12 cellular contexts compared by ENCODE assay signal in genomic region chr2:189393440-189394111, GRCh38. TPM values are rescaled to one million over a fixed set of nuclear protein-coding genes. Genes with fewer than 3 reads are reported as not detected.
DNase-seq lines count a peak whose midpoint lies in the region; ATAC-seq and TF ChIP-seq lines count a peak whose summit lies in the region.
"Had no signal": no experiment of that assay in that cellular context is flagged by ENCODE, and none has a peak within 500 bp of the region (broad histone marks: within the 10 kb centered on the region; RNA-seq: fewer than 3 reads in every experiment).

No MANE protein-coding gene starts in this region.

- H3K4me2 ChIP-seq in IMR-90 (ENCODE audit: low read depth, low read length) = peak overlapping the region; percentile 97

- H2AK9ac ChIP-seq in IMR-90 (replicated peaks; ENCODE audit: low read depth, low read length, poor library complexity) = no peak overlapping the region

- BruUV-seq in IMR-90 (replicated peaks; lab: Mats Ljungman, UMichigan) = no TSS peak

- H2AK5ac ChIP-seq in IMR-90 (ENCODE audit: low read depth, low read length) = peak overlapping the region; percentile 82; the same call in 1 of the 2 replicates

- peak overlapping the region; percentile 94 for H2BK120ac ChIP-seq in IMR-90 (ENCODE audit: low read depth, low read length)

- peaks cover 6% of the 10 kb centered on the region for H3K4me1 ChIP-seq in IMR-90 (ENCODE audit: control insufficient read depth, insufficient read depth, low read length)

- H3K14ac ChIP-seq in IMR-90 (replicated peaks; ENCODE audit: low read depth, low read length) = peak overlapping the region; percentile 80

- no peak overlapping the region for H3K9ac ChIP-seq in IMR-90 (ENCODE audit: low read depth, low read length)

- no peak for TF ChIP-seq RAD21 in IMR-90 (IDR thresholded peaks at IDR 0.05; ENCODE audit: low read length)

- in situ Hi-C loops in ACHN (cut with HindIII; ENCODE audit: low pct_ligation_motif_present, low pct_unique_long_range_greater_than_20kb, low sequenced_read_pairs) (no loop called here), IMR-90 (cut with MboI; ENCODE audit: low sequenced_read_pairs) (no loop called here)

- H3K27ac Mint-ChIP-seq in mesothelial cell of epicardium (peak overlapping the region; percentile 37), immature natural killer cell (no peak overlapping the region), natural killer cell (no peak overlapping the region)
- H3K27ac Mint-ChIP-seq: CD14-positive monocyte; stimulated activated naive CD8-positive, alpha-beta T cell treated with anti-CD3 and anti-CD28 coated beads, Interleukin-15, Interleukin-2, amounts not matched to agents 100 ng/mL and 50 ng/mL, for 24 hours had no signal

- peak overlapping the region; percentile 84 for H2BK15ac ChIP-seq in IMR-90 (ENCODE audit: low read depth, low read length)

- H4K5ac ChIP-seq in IMR-90 (ENCODE audit: low read depth, low read length) = peak overlapping the region; percentile 97

- DNase-seq in ACHN = peak; percentile 46
- DNase-seq in IMR-90 = peak; percentile 99
- DNase-seq in choroid plexus epithelial cell (ENCODE audit: low read depth) = peak; percentile 97
- DNase-seq in mesothelial cell of epicardium (ENCODE audit: low spot score in 2 of 2, unreplicated experiment in 2 of 2) = no peak
- DNase-seq in HEK293T (ENCODE audit: extremely low spot score) = no peak
- no peak for DNase-seq in immature natural killer cell
- DNase-seq in natural killer cell = no peak
- DNase-seq: NCI-H1105 treated with DMSO at 0.1 percent for 48 hours, right cardiac atrium had no signal

- peak overlapping the region; percentile 29 to 89; a peak in 2 of 4 replicates for H4K8ac ChIP-seq in IMR-90 (ENCODE audit: low read depth in 2 of 2, low read length in 2 of 2)

- no peak overlapping the region for H2AFZ ChIP-seq in IMR-90 (replicated peaks; ENCODE audit: low read length, poor library complexity)

- peaks cover 8% of the 10 kb centered on the region for H3K9me3 Mint-ChIP-seq in mesothelial cell of epicardium
- no peaks in the 10 kb centered on the region for H3K9me3 Mint-ChIP-seq in immature natural killer cell
- H3K9me3 Mint-ChIP-seq in natural killer cell = no peaks in the 10 kb centered on the region
- H3K9me3 Mint-ChIP-seq: CD14-positive monocyte; stimulated activated naive CD8-positive, alpha-beta T cell treated with anti-CD3 and anti-CD28 coated beads, Interleukin-15, Interleukin-2, amounts not matched to agents 100 ng/mL and 50 ng/mL, for 24 hours had no signal

- no peaks in the 10 kb centered on the region for H3K36me3 ChIP-seq in IMR-90 (ENCODE audit: control insufficient read depth, insufficient read depth, low read length)

- H3K79me1 ChIP-seq in IMR-90 (ENCODE audit: low read depth in 1 of 2, low read length in 2 of 2) = no peaks in the 10 kb centered on the region

- intact Hi-C loops in IMR-90 (cut with micrococcal nuclease) (no loop called here), natural killer cell (cut with micrococcal nuclease) (no loop called here)

- H3K27me3 Mint-ChIP-seq in mesothelial cell of epicardium (ENCODE audit: low read depth) (no peaks in the 10 kb centered on the region), immature natural killer cell (ENCODE audit: low read depth in 3 of 3) (no peaks in the 10 kb centered on the region), natural killer cell (ENCODE audit: low read depth in 2 of 2) (no peaks in the 10 kb centered on the region)
- H3K27me3 Mint-ChIP-seq: stimulated activated naive CD8-positive, alpha-beta T cell treated with anti-CD3 and anti-CD28 coated beads, Interleukin-15, Interleukin-2, amounts not matched to agents 100 ng/mL and 50 ng/mL, for 24 hours had no signal

- H3K4ac ChIP-seq in IMR-90 (ENCODE audit: low read depth, low read length) = peak overlapping the region; percentile 88

- peak overlapping the region; percentile 83 for H3K56ac ChIP-seq in IMR-90 (ENCODE audit: extremely low read depth, insufficient read depth, low read length)

- 69% methylated on average over 2 of the region's 2 CpGs; no CpG with 5 or more reads in 1 of the 2 experiments for WGBS in IMR-90 (ENCODE audit: extremely low coverage in 2 of 2, insufficient read length in 1 of 2), 2 experiments

- POLR2A ChIA-PET in IMR-90 (lab: Charles Lee; ENCODE audit: unreplicated experiment) = interaction anchor here (0.6 kb wide), 1 partner anchor 522 kb away, joined by 3 read pairs; no protein-coding TSS in a partner anchor
- POLR2A ChIA-PET in HEK293T (lab: Yijun Ruan, JAX) = no interaction called here

- H3K4me1 Mint-ChIP-seq in mesothelial cell of epicardium (peaks cover 22% of the 10 kb centered on the region), immature natural killer cell (no peaks in the 10 kb centered on the region), natural killer cell (no peaks in the 10 kb centered on the region)
- H3K4me1 Mint-ChIP-seq: CD14-positive monocyte had no signal

- H3K36me3 Mint-ChIP-seq in mesothelial cell of epicardium (peaks cover 6% of the 10 kb centered on the region), immature natural killer cell (no peaks in the 10 kb centered on the region), natural killer cell (no peaks in the 10 kb centered on the region)
- H3K36me3 Mint-ChIP-seq: CD14-positive monocyte had no signal

- H3K4me3 ChIP-seq in IMR-90 (ENCODE audit: insufficient read depth, low read depth, low read length) (no peak overlapping the region; the same call in 1 of the 2 replicates), choroid plexus epithelial cell (ENCODE audit: low read depth, low read length) (no peak overlapping the region)

- CTCF ChIA-PET in IMR-90 (lab: Yijun Ruan, JAX) (no interaction called here), HEK293T (lab: Yijun Ruan, JAX) (no interaction called here)

- peak overlapping the region; percentile 91 for H3K18ac ChIP-seq in IMR-90 (ENCODE audit: low read depth, low read length)

- H3K4me3 Mint-ChIP-seq in mesothelial cell of epicardium (no peak overlapping the region), immature natural killer cell (no peak overlapping the region), natural killer cell (no peak overlapping the region)
- H3K4me3 Mint-ChIP-seq: CD14-positive monocyte; stimulated activated naive CD8-positive, alpha-beta T cell treated with anti-CD3 and anti-CD28 coated beads, Interleukin-15, Interleukin-2, amounts not matched to agents 100 ng/mL and 50 ng/mL, for 24 hours had no signal

- H3K23ac ChIP-seq in IMR-90 (ENCODE audit: low read depth, low read length) = peak overlapping the region; percentile 48

- dilution Hi-C loops in IMR-90 (cut with HindIII; ENCODE audit: low sequenced_read_pairs, unreplicated experiment) = no loop called here

- no peak for TF ChIP-seq POLR2A in IMR-90 (IDR thresholded peaks at IDR 0.05; ENCODE audit: low read depth, low read length)

- no peak for TF ChIP-seq CTCF in IMR-90 (conservative IDR thresholded peaks at IDR 0.05; ENCODE audit: low read depth, low read length)
- no peak for TF ChIP-seq CTCF in choroid plexus epithelial cell (conservative IDR thresholded peaks at IDR 0.05; ENCODE audit: low read depth, low read length)
- no peak for TF ChIP-seq CTCF in mesothelial cell of epicardium (IDR thresholded peaks at IDR 0.05; ENCODE audit: unreplicated experiment)
- TF ChIP-seq CTCF in natural killer cell (IDR thresholded peaks at IDR 0.05) = no peak

- ATAC-seq in IMR-90 (ENCODE audit: low read depth) (peak; percentile 92), HG02588 (IDR thresholded peaks at IDR 0.05; ENCODE audit: unreplicated experiment) (no peak), natural killer cell (no peak)

- H3K9me3 ChIP-seq in IMR-90 (ENCODE audit: control insufficient read depth, insufficient read depth, low read length) = no peaks in the 10 kb centered on the region; the same call in 1 of the 2 replicates

- H3K27ac ChIP-seq in IMR-90 (ENCODE audit: insufficient read depth, low read length) = peak overlapping the region; percentile 92

- peak overlapping the region; percentile 97 for H2BK5ac ChIP-seq in IMR-90 (ENCODE audit: low read depth, low read length, poor library complexity, severe bottlenecking)

- H2BK20ac ChIP-seq in IMR-90 (ENCODE audit: low read depth, low read length) = peak overlapping the region; percentile 97

- H3K27me3 ChIP-seq in IMR-90 (ENCODE audit: control insufficient read depth, insufficient read depth, low read length) = no peaks in the 10 kb centered on the region

- no peaks in the 10 kb centered on the region for H4K20me1 ChIP-seq in IMR-90 (ENCODE audit: insufficient read depth, low read length)

- peak overlapping the region; percentile 88 for H4K91ac ChIP-seq in IMR-90 (ENCODE audit: insufficient read depth, low read depth, low read length)

- no peaks in the 10 kb centered on the region for H3K9me1 ChIP-seq in IMR-90 (ENCODE audit: insufficient read depth, low read length)

TF ChIP-seq in IMR-90, 13 proteins besides CTCF, POLR2A, EP300 and RAD21 (continues in another document):
- TF ChIP-seq NFE2L2 (IDR thresholded peaks at IDR 0.05; ENCODE audit: low read depth, low read length) (peak; percentile 60; the same call in 1 of the 2 replicates), CHD1 (IDR thresholded peaks at IDR 0.05; ENCODE audit: low read depth, low read length) (no peak), FOS (IDR thresholded peaks at IDR 0.05; ENCODE audit: low read depth, low read length) (peak; percentile 98), MAZ (IDR thresholded peaks at IDR 0.05; ENCODE audit: borderline replicate concordance, low read depth, low read length) (no peak)

TF ChIP-seq in HEK293T, 16 proteins besides CTCF, POLR2A, EP300 and RAD21:
- TF ChIP-seq HDGF (IDR thresholded peaks at IDR 0.05; ENCODE audit: borderline replicate concordance) (no peak), SP1 (IDR thresholded peaks at IDR 0.05) (no peak), NFRKB (IDR thresholded peaks at IDR 0.05) (no peak), FOXM1 (IDR thresholded peaks at IDR 0.05; ENCODE audit: borderline replicate concordance) (no peak), CTBP1 (IDR thresholded peaks at IDR 0.05; ENCODE audit: borderline replicate concordance) (no peak), ELF4 (IDR thresholded peaks at IDR 0.05) (no peak), ZNF384 (IDR thresholded peaks at IDR 0.05) (no peak), BHLHE40 (IDR thresholded peaks at IDR 0.05; ENCODE audit: borderline replicate concordance) (no peak), L3MBTL2 (conservative IDR thresholded peaks at IDR 0.05) (no peak)

RNA-seq across cellular contexts. Expression of gene WDR75, which starts 47.7 kb away (rescaled TPM):
- total RNA-seq in IMR-90 (2012; rRNA removed) = 52.2 and 56.9 TPM in 2 replicates
- polyA plus RNA-seq in IMR-90 (2012; rRNA removed) = 17.6 and 21.7 TPM in 2 replicates
- polyA plus RNA-seq in IMR-90 (2012; cell fraction: cytosol; rRNA removed) = 4.6 and 4.9 TPM in 2 replicates
- polyA plus RNA-seq in IMR-90 (2012; cell fraction: nucleus; rRNA removed; ENCODE audit: low replicate concordance) = 8.3 and 53.6 TPM in 2 replicates
- 58.2 to 61.4 TPM (median 60.7 TPM) in 3 replicates for total RNA-seq in mesothelial cell of epicardium
- 10 to 100 TPM in 1 of 3 donors, 1 to 10 TPM in 2; 2.2 to 12.5 (median 8.1) TPM for polyA plus RNA-seq in immature natural killer cell
- total RNA-seq in natural killer cell = 10 to 100 TPM; 31.4 to 38.5 (median 32.3) TPM

Comparison
In these comparisons a context has a peak if more than half of its experiments do, and no peak if none do; other contexts are left out.
1. DNase-seq: peak in ACHN (single experiment), IMR-90 (single experiment) and choroid plexus epithelial cell (single experiment); none in mesothelial cell of epicardium (0 of 2), HEK293T (single experiment), immature natural killer cell (0 of 3) and natural killer cell (single experiment).